In the genomic region with DNA sequence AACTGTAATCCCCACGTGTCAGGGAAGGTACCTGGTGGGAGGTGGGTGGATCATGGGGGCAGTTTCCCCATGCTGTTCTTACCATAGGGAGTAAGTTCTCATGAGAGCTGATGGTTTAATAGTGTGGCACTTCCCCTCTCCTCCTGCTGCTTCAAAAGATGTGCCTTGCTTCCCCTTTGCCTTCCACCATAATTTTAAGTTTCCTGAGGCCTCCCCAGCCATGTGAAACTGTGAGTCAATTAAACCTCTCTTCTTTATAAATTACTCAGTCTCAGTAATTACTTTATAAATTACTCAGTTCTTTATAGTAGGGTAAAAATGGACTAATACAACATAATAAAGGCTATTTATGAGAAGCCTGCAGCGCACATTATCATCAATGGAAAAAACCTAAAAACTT, we compare ENCODE assay signal across 1 cellular context.
A peak's percentile ranks its signal among the peaks of the same experiment; 100 is the strongest.
TF ChIP-seq lines count a peak whose summit lies in the region.

No MANE protein-coding gene starts in this region.

TF ChIP-seq in HepG2, 621 proteins besides CTCF, POLR2A, EP300 and RAD21:
- no peak for TF ChIP-seq NCOR1 (IDR thresholded peaks at IDR 0.05; ENCODE audit: borderline replicate concordance, low read length)
- TF ChIP-seq ZNF746 (CRISPR knock-in tag; IDR thresholded peaks at IDR 0.05): no peak
- TF ChIP-seq, protein P1, sequence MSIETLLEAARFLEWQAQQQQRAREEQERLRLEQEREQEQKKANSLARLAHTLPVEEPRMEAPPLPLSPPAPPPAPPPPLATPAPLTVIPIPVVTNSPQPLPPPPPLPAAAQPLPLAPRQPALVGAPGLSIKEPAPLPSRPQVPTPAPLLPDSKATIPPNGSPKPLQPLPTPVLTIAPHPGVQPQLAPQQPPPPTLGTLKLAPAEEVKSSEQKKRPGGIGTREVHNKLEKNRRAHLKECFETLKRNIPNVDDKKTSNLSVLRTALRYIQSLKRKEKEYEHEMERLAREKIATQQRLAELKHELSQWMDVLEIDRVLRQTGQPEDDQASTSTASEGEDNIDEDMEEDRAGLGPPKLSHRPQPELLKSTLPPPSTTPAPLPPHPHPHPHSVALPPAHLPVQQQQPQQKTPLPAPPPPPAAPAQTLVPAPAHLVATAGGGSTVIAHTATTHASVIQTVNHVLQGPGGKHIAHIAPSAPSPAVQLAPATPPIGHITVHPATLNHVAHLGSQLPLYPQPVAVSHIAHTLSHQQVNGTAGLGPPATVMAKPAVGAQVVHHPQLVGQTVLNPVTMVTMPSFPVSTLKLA (IDR thresholded peaks at IDR 0.05): peak; percentile 47
